ENCODE assay signal across 1 cellular context in the genomic region with DNA sequence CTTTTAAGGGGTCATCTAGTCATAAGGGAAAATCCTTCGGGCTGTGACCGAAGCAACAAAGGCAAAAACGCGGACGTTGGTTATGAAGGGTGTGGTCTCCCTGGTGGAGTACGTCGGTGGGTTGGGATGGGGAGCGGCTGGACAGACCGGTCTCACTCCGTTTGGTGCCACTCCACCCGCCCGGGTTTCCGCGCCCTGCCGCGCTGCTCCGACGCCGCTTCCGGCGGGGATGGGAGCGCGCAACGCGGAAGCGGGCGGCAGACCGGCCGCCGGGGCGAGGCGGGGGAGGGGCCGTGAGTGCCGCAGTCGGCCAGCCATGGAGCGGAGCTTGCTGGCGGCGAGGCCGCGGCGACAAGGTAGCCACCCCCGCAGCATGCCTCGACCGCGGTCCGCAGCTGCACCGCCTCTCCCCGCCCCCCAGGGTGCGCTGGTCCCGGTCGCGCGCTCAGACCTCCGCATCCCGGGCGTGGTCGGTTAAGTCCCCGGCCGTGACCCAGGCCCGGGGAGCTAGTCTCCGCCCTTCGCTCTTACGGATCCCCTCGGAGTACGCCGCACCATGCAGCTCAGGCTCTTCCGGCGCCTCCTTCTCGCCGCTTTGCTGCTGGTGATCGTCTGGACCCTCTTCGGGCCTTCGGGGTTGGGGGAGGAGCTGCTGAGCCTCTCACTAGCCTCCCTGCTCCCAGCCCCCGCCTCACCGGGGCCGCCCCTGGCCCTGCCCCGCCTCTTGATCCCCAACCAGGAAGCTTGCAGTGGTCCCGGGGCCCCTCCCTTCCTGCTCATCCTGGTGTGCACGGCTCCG.
TF ChIP-seq lines count a peak whose summit lies in the region.

A gene with protein sequence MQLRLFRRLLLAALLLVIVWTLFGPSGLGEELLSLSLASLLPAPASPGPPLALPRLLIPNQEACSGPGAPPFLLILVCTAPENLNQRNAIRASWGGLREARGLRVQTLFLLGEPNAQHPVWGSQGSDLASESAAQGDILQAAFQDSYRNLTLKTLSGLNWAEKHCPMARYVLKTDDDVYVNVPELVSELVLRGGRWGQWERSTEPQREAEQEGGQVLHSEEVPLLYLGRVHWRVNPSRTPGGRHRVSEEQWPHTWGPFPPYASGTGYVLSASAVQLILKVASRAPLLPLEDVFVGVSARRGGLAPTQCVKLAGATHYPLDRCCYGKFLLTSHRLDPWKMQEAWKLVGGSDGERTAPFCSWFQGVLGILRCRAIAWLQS (plus strand): TSS at position 260 of the 799 bp plus-strand sequence. CDS start 297 bp downstream, at position 557.

TF ChIP-seq in GM12878, 131 proteins besides CTCF, POLR2A, EP300 and RAD21 (continued from another document):
- TF ChIP-seq, protein P1, sequence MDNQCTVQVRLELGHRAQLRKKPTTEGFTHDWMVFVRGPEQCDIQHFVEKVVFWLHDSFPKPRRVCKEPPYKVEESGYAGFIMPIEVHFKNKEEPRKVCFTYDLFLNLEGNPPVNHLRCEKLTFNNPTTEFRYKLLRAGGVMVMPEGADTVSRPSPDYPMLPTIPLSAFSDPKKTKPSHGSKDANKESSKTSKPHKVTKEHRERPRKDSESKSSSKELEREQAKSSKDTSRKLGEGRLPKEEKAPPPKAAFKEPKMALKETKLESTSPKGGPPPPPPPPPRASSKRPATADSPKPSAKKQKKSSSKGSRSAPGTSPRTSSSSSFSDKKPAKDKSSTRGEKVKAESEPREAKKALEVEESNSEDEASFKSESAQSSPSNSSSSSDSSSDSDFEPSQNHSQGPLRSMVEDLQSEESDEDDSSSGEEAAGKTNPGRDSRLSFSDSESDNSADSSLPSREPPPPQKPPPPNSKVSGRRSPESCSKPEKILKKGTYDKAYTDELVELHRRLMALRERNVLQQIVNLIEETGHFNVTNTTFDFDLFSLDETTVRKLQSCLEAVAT (IDR thresholded peaks at IDR 0.05) = no peak; the same call in 1 of the 2 replicates
- TF ChIP-seq MTA2 (IDR thresholded peaks at IDR 0.05; ENCODE audit: low read depth) = no peak
- TF ChIP-seq BACH1 (IDR thresholded peaks at IDR 0.05; ENCODE audit: borderline replicate concordance) = peak; percentile 97
- TF ChIP-seq, protein P2, sequence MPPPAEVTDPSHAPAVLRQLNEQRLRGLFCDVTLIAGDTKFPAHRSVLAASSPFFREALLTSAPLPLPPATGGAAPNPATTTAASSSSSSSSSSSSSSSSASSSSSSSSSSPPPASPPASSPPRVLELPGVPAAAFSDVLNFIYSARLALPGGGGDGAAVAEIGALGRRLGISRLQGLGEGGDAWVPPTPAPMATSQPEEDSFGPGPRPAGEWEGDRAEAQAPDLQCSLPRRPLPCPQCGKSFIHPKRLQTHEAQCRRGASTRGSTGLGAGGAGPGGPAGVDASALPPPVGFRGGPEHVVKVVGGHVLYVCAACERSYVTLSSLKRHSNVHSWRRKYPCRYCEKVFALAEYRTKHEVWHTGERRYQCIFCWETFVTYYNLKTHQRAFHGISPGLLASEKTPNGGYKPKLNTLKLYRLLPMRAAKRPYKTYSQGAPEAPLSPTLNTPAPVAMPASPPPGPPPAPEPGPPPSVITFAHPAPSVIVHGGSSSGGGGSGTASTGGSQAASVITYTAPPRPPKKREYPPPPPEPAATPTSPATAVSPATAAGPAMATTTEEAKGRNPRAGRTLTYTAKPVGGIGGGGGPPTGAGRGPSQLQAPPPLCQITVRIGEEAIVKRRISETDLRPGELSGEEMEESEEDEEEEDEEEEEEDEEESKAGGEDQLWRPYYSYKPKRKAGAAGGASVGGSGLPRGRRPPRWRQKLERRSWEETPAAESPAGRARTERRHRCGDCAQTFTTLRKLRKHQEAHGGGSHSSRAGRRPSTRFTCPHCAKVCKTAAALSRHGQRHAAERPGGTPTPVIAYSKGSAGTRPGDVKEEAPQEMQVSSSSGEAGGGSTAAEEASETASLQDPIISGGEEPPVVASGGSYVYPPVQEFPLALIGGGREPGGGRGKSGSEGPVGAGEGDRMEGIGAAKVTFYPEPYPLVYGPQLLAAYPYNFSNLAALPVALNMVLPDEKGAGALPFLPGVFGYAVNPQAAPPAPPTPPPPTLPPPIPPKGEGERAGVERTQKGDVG (CRISPR knock-in tag; IDR thresholded peaks at IDR 0.05) = peak; percentile 73
- no peak; the same call in 1 of the 2 replicates for TF ChIP-seq ZBED1 (IDR thresholded peaks at IDR 0.05; ENCODE audit: borderline replicate concordance)
- no peak for TF ChIP-seq MEF2B (IDR thresholded peaks at IDR 0.05; ENCODE audit: partially characterized antibody, poor library complexity, severe bottlenecking)
- TF ChIP-seq, protein P3, sequence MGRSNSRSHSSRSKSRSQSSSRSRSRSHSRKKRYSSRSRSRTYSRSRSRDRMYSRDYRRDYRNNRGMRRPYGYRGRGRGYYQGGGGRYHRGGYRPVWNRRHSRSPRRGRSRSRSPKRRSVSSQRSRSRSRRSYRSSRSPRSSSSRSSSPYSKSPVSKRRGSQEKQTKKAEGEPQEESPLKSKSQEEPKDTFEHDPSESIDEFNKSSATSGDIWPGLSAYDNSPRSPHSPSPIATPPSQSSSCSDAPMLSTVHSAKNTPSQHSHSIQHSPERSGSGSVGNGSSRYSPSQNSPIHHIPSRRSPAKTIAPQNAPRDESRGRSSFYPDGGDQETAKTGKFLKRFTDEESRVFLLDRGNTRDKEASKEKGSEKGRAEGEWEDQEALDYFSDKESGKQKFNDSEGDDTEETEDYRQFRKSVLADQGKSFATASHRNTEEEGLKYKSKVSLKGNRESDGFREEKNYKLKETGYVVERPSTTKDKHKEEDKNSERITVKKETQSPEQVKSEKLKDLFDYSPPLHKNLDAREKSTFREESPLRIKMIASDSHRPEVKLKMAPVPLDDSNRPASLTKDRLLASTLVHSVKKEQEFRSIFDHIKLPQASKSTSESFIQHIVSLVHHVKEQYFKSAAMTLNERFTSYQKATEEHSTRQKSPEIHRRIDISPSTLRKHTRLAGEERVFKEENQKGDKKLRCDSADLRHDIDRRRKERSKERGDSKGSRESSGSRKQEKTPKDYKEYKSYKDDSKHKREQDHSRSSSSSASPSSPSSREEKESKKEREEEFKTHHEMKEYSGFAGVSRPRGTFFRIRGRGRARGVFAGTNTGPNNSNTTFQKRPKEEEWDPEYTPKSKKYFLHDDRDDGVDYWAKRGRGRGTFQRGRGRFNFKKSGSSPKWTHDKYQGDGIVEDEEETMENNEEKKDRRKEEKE (IDR thresholded peaks at IDR 0.05) = 0 out of 2 replicates have a peak, but pooled peaks have one; percentile 33
- peak; percentile 85 for TF ChIP-seq IKZF1 (conservative IDR thresholded peaks at IDR 0.05)
- peak; percentile 71 for TF ChIP-seq NR2F1 (conservative IDR thresholded peaks at IDR 0.05)
- TF ChIP-seq ZNF622 (IDR thresholded peaks at IDR 0.05) = no peak
- peak; percentile 48; the same call in 1 of the 2 replicates for TF ChIP-seq ZNF217 (IDR thresholded peaks at IDR 0.05)
- TF ChIP-seq, protein P4, sequence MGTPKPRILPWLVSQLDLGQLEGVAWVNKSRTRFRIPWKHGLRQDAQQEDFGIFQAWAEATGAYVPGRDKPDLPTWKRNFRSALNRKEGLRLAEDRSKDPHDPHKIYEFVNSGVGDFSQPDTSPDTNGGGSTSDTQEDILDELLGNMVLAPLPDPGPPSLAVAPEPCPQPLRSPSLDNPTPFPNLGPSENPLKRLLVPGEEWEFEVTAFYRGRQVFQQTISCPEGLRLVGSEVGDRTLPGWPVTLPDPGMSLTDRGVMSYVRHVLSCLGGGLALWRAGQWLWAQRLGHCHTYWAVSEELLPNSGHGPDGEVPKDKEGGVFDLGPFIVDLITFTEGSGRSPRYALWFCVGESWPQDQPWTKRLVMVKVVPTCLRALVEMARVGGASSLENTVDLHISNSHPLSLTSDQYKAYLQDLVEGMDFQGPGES (IDR thresholded peaks at IDR 0.05) = no peak
- TF ChIP-seq HDGF (IDR thresholded peaks at IDR 0.05) = peak; percentile 51
- no peak for TF ChIP-seq ATF7 (IDR thresholded peaks at IDR 0.05; ENCODE audit: low read depth)
- no peak for TF ChIP-seq KDM1A (IDR thresholded peaks at IDR 0.05; ENCODE audit: borderline replicate concordance)
- TF ChIP-seq BHLHE40 (IDR thresholded peaks at IDR 0.05; ENCODE audit: borderline replicate concordance in 1 of 2, low read depth in 2 of 2, low read length in 1 of 2) = peak; percentile 10 to 82; a peak in 2 of 4 replicates
- TF ChIP-seq ASH2L (IDR thresholded peaks at IDR 0.05; ENCODE audit: borderline replicate concordance, low read depth) = no peak
- TF ChIP-seq NFYA (IDR thresholded peaks at IDR 0.05; ENCODE audit: borderline replicate concordance, low read depth, low read length) = no peak
- TF ChIP-seq POLR2AphosphoS2 (IDR thresholded peaks at IDR 0.05; ENCODE audit: low read depth, low read length) = peak; percentile 91
- TF ChIP-seq POU2F2 (IDR thresholded peaks at IDR 0.05; ENCODE audit: borderline replicate concordance, low read depth, low read length) = peak; percentile 48; the same call in 2 of the 3 replicates
- 0 out of 2 replicates have a peak, but pooled peaks have one; percentile 21 for TF ChIP-seq JUND (IDR thresholded peaks at IDR 0.05; ENCODE audit: low read depth, low read length)
- peak; percentile 51 for TF ChIP-seq HCFC1 (IDR thresholded peaks at IDR 0.05; ENCODE audit: low read length)
- TF ChIP-seq, protein P5, sequence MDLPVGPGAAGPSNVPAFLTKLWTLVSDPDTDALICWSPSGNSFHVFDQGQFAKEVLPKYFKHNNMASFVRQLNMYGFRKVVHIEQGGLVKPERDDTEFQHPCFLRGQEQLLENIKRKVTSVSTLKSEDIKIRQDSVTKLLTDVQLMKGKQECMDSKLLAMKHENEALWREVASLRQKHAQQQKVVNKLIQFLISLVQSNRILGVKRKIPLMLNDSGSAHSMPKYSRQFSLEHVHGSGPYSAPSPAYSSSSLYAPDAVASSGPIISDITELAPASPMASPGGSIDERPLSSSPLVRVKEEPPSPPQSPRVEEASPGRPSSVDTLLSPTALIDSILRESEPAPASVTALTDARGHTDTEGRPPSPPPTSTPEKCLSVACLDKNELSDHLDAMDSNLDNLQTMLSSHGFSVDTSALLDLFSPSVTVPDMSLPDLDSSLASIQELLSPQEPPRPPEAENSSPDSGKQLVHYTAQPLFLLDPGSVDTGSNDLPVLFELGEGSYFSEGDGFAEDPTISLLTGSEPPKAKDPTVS (IDR thresholded peaks at IDR 0.05; ENCODE audit: low read depth, low read length) = no peak
- peak; percentile 17 for TF ChIP-seq RELA (IDR thresholded peaks at IDR 0.05; ENCODE audit: borderline replicate concordance, partially characterized antibody)
- TF ChIP-seq SPI1 (IDR thresholded peaks at IDR 0.05; ENCODE audit: borderline replicate concordance, insufficient read depth, low read depth, low read length) = no peak
- TF ChIP-seq FOXK2 (IDR thresholded peaks at IDR 0.05) = no peak
- peak; percentile 13 to 28; a peak in 1 of 4 replicates for TF ChIP-seq IKZF2 (IDR thresholded peaks at IDR 0.05)
- TF ChIP-seq, protein P6, sequence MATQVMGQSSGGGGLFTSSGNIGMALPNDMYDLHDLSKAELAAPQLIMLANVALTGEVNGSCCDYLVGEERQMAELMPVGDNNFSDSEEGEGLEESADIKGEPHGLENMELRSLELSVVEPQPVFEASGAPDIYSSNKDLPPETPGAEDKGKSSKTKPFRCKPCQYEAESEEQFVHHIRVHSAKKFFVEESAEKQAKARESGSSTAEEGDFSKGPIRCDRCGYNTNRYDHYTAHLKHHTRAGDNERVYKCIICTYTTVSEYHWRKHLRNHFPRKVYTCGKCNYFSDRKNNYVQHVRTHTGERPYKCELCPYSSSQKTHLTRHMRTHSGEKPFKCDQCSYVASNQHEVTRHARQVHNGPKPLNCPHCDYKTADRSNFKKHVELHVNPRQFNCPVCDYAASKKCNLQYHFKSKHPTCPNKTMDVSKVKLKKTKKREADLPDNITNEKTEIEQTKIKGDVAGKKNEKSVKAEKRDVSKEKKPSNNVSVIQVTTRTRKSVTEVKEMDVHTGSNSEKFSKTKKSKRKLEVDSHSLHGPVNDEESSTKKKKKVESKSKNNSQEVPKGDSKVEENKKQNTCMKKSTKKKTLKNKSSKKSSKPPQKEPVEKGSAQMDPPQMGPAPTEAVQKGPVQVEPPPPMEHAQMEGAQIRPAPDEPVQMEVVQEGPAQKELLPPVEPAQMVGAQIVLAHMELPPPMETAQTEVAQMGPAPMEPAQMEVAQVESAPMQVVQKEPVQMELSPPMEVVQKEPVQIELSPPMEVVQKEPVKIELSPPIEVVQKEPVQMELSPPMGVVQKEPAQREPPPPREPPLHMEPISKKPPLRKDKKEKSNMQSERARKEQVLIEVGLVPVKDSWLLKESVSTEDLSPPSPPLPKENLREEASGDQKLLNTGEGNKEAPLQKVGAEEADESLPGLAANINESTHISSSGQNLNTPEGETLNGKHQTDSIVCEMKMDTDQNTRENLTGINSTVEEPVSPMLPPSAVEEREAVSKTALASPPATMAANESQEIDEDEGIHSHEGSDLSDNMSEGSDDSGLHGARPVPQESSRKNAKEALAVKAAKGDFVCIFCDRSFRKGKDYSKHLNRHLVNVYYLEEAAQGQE (IDR thresholded peaks at IDR 0.05; ENCODE audit: low read depth, low read length) = no peak
- TF ChIP-seq TCF7 (IDR thresholded peaks at IDR 0.05; ENCODE audit: borderline replicate concordance) = no peak
- TF ChIP-seq SP1 (IDR thresholded peaks at IDR 0.05; ENCODE audit: low read depth, low read length) = peak; percentile 20
- peak; percentile 63 for TF ChIP-seq NBN (IDR thresholded peaks at IDR 0.05)
- TF ChIP-seq ZZZ3 (IDR thresholded peaks at IDR 0.05; ENCODE audit: control insufficient read depth, insufficient read length, low read depth) = no peak
- TF ChIP-seq ZNF274 (IDR thresholded peaks at IDR 0.05; ENCODE audit: insufficient read depth, insufficient read length) = no peak
